ENCODE assay signal across 8 cellular contexts in the genomic region with DNA sequence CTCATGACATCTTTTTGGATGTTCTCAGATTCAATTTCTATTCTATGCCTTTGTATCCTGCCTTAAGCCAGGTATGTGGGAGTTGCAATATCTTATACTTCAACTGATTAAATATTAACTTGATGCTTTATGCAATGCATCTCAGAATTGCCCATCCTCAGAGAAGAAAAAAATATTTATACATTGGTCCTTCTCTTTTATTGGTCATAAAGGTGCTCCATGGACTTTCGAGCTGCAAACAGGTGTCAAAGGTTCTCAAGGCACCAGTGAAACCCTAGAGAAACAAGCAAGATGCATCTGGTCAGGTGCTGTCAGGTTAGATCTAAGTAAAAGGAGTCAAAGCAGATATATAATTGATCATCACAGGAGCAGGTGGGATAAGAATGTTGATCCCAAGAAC.
"Had no signal": no experiment of that assay in that cellular context is flagged by ENCODE, and none has a peak within 500 bp of the region (broad histone marks: within the 10 kb centered on the region; RNA-seq: fewer than 3 reads in every experiment).

No MANE protein-coding gene starts in this region.

- H3K27ac ChIP-seq: GM23248, HL-60 had no signal

- DNase-seq: GM23248, GOT3, H7, HFFc6 had no signal

- H3K4me1 ChIP-seq: HAP-1 had no signal

- H3K36me3 ChIP-seq: HAP-1 had no signal

- H3K9me3 ChIP-seq: HAP-1 had no signal

- H3K4me3 ChIP-seq: GM23248, HAP-1 had no signal

- H3K9ac ChIP-seq: GM23248 had no signal

- ATAC-seq: HCT116, HepG2 had no signal

- H2AFZ ChIP-seq: GM23248 had no signal

- FAIRE-seq: HepG2 had no signal
